In genomic region chr7:123553159-123553558, GRCh38 we compare ENCODE assay signal across 35 cellular contexts. TPM values are rescaled to one million over a fixed set of nuclear protein-coding genes. Genes with fewer than 3 reads are reported as not detected.
"Had no signal": no experiment of that assay in that cellular context is flagged by ENCODE, and none has a peak within 500 bp of the region (broad histone marks: within the 10 kb centered on the region; RNA-seq: fewer than 3 reads in every experiment).

No MANE protein-coding gene starts in this region.

- H3K27me3 ChIP-seq: Peyer's patch had no signal

- DNase-seq: activated B cell treated with CpG ODN at 0.5 μM for 24 hours; activated CD4-positive, alpha-beta T cell treated with anti-CD3 and anti-CD28 coated beads for 4 hours; activated CD4-positive, alpha-beta T cell treated with anti-CD3 and anti-CD28 coated beads, Interleukin-2, amount 50 U/mL, for 4 hours; activated CD4-positive, CD25-positive, alpha-beta regulatory T cell treated with anti-CD3 and anti-CD28 coated beads, Interleukin-2, amount 50 U/mL, for 72 hours; activated CD8-positive, alpha-beta memory T cell treated with anti-CD3 and anti-CD28 coated beads, Interleukin-2, amount 50 U/mL, for 48 hours; activated effector memory CD4-positive, alpha-beta T cell treated with Interleukin-2 at 50 U/mL for 16 hours; activated naive CD4-positive, alpha-beta T cell treated with anti-CD3 and anti-CD28 coated beads, Interleukin-2, amount 10 ng/mL, durations not matched to agents 7 days and 5 days; activated naive CD8-positive, alpha-beta T cell treated with anti-CD3 and anti-CD28 coated beads, Interleukin-2, amount 50 U/mL, for 24 hours; activated T-cell treated with anti-CD3 and anti-CD28 coated beads, Interleukin-2, amount 50 U/mL, for 48 hours; anterior cingulate cortex; IMR-90; Kasumi-1; KBM-7; MM.1S; MV-4-11; NCI-H1092; NCI-H1436 treated with DMSO at 0.1 percent for 48 hours; NCI-H1694 treated with DMSO at 0.1 percent for 48 hours; NCI-H2029; NCI-H345; NCI-H524 treated with DMSO at 0.1 percent for 48 hours; NCI-H748 treated with DMSO at 0.1 percent for 48 hours; NK-92 treated with Interleukin-12 subunit alpha and Interleukin-12 subunit beta, amount 100 ng/mL, for 24 hours; PC-3; Peyer's patch; RPMI8226; SIG-M5; T-cell; T-helper 2 cell; T-helper 9 cell had no signal

- H3K27ac ChIP-seq: Peyer's patch, VCaP had no signal

- H3K9me3 ChIP-seq: Peyer's patch had no signal

- FAIRE-seq: bronchial epithelial cell had no signal

- ATAC-seq: activated naive CD8-positive, alpha-beta T cell treated with anti-CD3 and anti-CD28 coated beads, Interleukin-2, amount 50 U/mL, for 24 hours; PC-3; SK-N-SH treated with all-trans-retinoic acid at 6 μM for 48 hours; T-cell had no signal

- H3K4me3 ChIP-seq: Peyer's patch had no signal

RNA-seq across cellular contexts. Expression of gene IQUB, which starts 18.8 kb away (rescaled TPM):
- total RNA-seq: bronchial epithelial cell, Peyer's patch had no signal

RNA-seq across cellular contexts. Expression of gene ASB15, which starts 48.5 kb away (rescaled TPM):
- total RNA-seq: activated B cell treated with CpG ODN at 0.5 μM for 24 hours, bronchial epithelial cell, IMR-90, NCI-H460, PC-3, Peyer's patch, SK-MEL-5, T-cell had no signal
- polyA plus RNA-seq: IMR-90 had no signal
